8 cellular contexts compared by ENCODE assay signal in genomic region chr15:26628879-26629529, GRCh38.
DNase-seq lines count a peak whose midpoint lies in the region; ATAC-seq lines count a peak whose summit lies in the region.

No MANE protein-coding gene starts in this region.

- DNase-seq in AG08395 (ENCODE audit: low spot score) (peak; percentile 38), NCI-H1436 (lab: John Stamatoyannopoulos, UW) (peak; percentile 87), epithelial cell of prostate (ENCODE audit: low read depth, low spot score) (no peak), mesenteric fat pad (ENCODE audit: low spot score) (peak; percentile 90), NCI-H1105 (lab: John Stamatoyannopoulos, UW) (no peak), glomerular visceral epithelial cell (ENCODE audit: extremely low spot score) (no peak)

- peak overlapping the region; percentile 23 for H3K27ac ChIP-seq in epithelial cell of prostate

- ATAC-seq in GM21423 (IDR thresholded peaks at IDR 0.05; ENCODE audit: unreplicated experiment) (no peak), HG03354 (IDR thresholded peaks at IDR 0.05; ENCODE audit: poor library complexity, severe bottlenecking, unreplicated experiment) (no peak)

Comparison
In these comparisons a context has a peak if more than half of its experiments do, and no peak if none do; other contexts are left out.
1. DNase-seq: peak in AG08395 (single experiment), NCI-H1436 (single experiment) and mesenteric fat pad (single experiment); none in epithelial cell of prostate (single experiment), NCI-H1105 (single experiment) and glomerular visceral epithelial cell (single experiment).